In genomic region chr6:3615391-3616380, GRCh38 we compare ENCODE assay signal across 16 cellular contexts.
"Had no signal": no experiment of that assay in that cellular context is flagged by ENCODE, and none has a peak within 500 bp of the region (broad histone marks: within the 10 kb centered on the region; RNA-seq: fewer than 3 reads in every experiment).

No MANE protein-coding gene starts in this region.

- H3K27ac ChIP-seq: neutrophil, right atrium auricular region, tibial artery had no signal

- H3K4me1 Mint-ChIP-seq: activated CD4-positive, alpha-beta memory T cell treated with anti-CD3 and anti-CD28 coated beads, Interleukin-2, amount 10 ng/mL, durations not matched to agents 7 days and 5 days; activated naive CD4-positive, alpha-beta T cell treated with anti-CD3 and anti-CD28 coated beads, Interleukin-2, amount 50 U/mL, for 24 hours; naive thymus-derived CD4-positive, alpha-beta T cell had no signal

- H3K4me3 ChIP-seq: lung, right atrium auricular region, tibial artery had no signal

- H3K9me3 ChIP-seq: neutrophil, right atrium auricular region, tibial artery had no signal

- H3K36me3 ChIP-seq: neutrophil, right atrium auricular region, tibial artery had no signal

- H3K9me3 Mint-ChIP-seq: activated CD4-positive, alpha-beta memory T cell treated with anti-CD3 and anti-CD28 coated beads, Interleukin-2, amount 10 ng/mL, durations not matched to agents 7 days and 5 days; activated naive CD4-positive, alpha-beta T cell treated with anti-CD3 and anti-CD28 coated beads, Interleukin-2, amount 50 U/mL, for 24 hours; naive thymus-derived CD4-positive, alpha-beta T cell had no signal

- H3K27ac Mint-ChIP-seq: activated CD4-positive, alpha-beta memory T cell treated with anti-CD3 and anti-CD28 coated beads, Interleukin-2, amount 10 ng/mL, durations not matched to agents 7 days and 5 days; activated naive CD4-positive, alpha-beta T cell treated with anti-CD3 and anti-CD28 coated beads, Interleukin-2, amount 50 U/mL, for 24 hours; brain; naive thymus-derived CD4-positive, alpha-beta T cell had no signal

- ATAC-seq: esophagus mucosa; left colon; naive thymus-derived CD4-positive, alpha-beta T cell had no signal

- FAIRE-seq: endometrium, small intestine had no signal

- DNase-seq: activated CD4-positive, alpha-beta memory T cell treated with anti-CD3 and anti-CD28 coated beads, Interleukin-2, amount 10 ng/mL, durations not matched to agents 7 days and 5 days; activated CD4-positive, alpha-beta T cell treated with anti-CD3 and anti-CD28 coated beads for 1 hour; cerebellar nuclear complex; left colon; naive thymus-derived CD4-positive, alpha-beta T cell; posterior cingulate gyrus; small intestine; T-helper 9 cell; tibial artery had no signal

- H3K36me3 Mint-ChIP-seq: activated naive CD4-positive, alpha-beta T cell treated with anti-CD3 and anti-CD28 coated beads, Interleukin-2, amount 50 U/mL, for 24 hours; brain; naive thymus-derived CD4-positive, alpha-beta T cell had no signal

- H3K27me3 ChIP-seq: right atrium auricular region, tibial artery had no signal

- H3K4me1 ChIP-seq: right atrium auricular region, tibial artery had no signal

- H3K4me3 Mint-ChIP-seq: activated CD4-positive, alpha-beta memory T cell treated with anti-CD3 and anti-CD28 coated beads, Interleukin-2, amount 10 ng/mL, durations not matched to agents 7 days and 5 days; activated naive CD4-positive, alpha-beta T cell treated with anti-CD3 and anti-CD28 coated beads, Interleukin-2, amount 50 U/mL, for 24 hours; brain; naive thymus-derived CD4-positive, alpha-beta T cell had no signal
